Comparison of ENCODE assay signal across 8 cellular contexts in the genomic region with DNA sequence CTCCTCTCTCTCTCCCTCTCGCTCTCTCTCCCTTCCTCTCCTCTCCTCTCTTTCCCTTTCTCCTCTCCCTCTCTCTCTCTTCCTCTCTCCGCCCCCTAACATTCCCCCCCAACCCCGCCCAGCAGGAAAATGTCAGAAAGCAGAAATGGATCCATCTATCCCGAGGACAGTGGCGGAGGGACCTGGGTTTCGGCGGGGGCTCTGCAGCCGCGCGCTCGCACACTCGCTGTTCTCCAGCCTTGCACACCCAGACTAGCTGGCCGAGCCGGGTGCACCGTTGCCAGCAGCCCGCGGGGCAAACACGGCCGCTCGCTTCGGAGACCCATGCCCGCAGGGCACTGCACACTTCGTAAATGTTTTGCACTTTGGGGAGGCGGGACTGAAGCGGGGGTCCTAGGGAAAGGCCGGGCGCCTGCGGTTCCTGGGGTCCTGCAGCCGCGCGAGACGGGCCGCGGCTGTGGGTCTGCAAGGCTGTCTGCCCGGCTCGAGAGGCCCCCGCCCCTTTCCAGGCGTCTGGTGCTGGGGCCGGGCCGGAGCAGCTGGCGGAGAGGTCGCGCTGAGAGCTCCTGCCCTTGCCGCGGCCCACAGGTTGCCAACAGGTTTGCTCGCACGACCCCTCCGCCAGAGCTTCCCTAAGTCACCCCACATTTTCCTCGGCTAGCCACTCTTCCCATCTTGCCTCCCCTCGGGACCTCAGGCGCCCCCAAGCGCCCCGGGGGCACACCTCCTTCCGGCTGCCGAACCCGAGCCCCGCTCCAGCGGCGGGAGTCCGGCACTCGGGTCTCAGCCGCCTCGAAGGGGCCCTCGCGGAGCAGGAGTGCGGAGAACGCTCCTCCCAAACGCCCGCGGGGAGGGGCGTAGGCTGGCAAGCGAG. TPM values are rescaled to one million over a fixed set of nuclear protein-coding genes. Genes with fewer than 3 reads are reported as not detected.
DNase-seq lines count a peak whose midpoint lies in the region; ATAC-seq, FAIRE-seq and TF ChIP-seq lines count a peak whose summit lies in the region.

No MANE protein-coding gene starts in this region.

- peak overlapping the region; percentile 65 for H3K4me3 ChIP-seq in colonic mucosa
- H3K4me3 ChIP-seq in HepG2 (replicated peaks in 1 of 3; ENCODE audit: insufficient read depth in 1 of 3, low read depth in 2 of 3, low read length in 3 of 3) = peak overlapping the region; percentile 54 to 76 (median 56)

- H3K27me3 ChIP-seq in colonic mucosa (peaks cover 60% of the 10 kb centered on the region), HepG2 (ENCODE audit: control insufficient read depth in 1 of 2, insufficient read depth in 2 of 2, low read length in 2 of 2) (peaks cover 30 to 85% of the 10 kb centered on the region in 2 experiments)

- H3K9ac ChIP-seq in colonic mucosa (ENCODE audit: low read depth in 2 of 2, low read length in 2 of 2) = peak overlapping the region; percentile 51 to 76
- no peak overlapping the region for H3K9ac ChIP-seq in HepG2 (ENCODE audit: insufficient read depth, low read depth, low read length)

- TF ChIP-seq RAD21 in HepG2 (CRISPR knock-in tag; IDR thresholded peaks at IDR 0.05) = no peak

- no peaks in the 10 kb centered on the region for H3K79me2 ChIP-seq in HepG2 (ENCODE audit: insufficient read depth, low read length)

- 2% methylated on average over 59 of the region's 72 CpGs for WGBS in HepG2 (ENCODE audit: low lambda C conversion rate)

- H3K36me3 ChIP-seq in colonic mucosa (no peaks in the 10 kb centered on the region), HepG2 (replicated peaks in 1 of 2; ENCODE audit: control insufficient read depth in 1 of 2, insufficient read depth in 2 of 2, low read length in 2 of 2) (no peaks in the 10 kb centered on the region)

- H3K4me2 ChIP-seq in HepG2 (ENCODE audit: low read depth, low read length) = peak overlapping the region; percentile 89

- BruUV-seq in HepG2 (replicated peaks; lab: Mats Ljungman, UMichigan) = no TSS peak

- no peak for TF ChIP-seq EP300 in HepG2 (IDR thresholded peaks at IDR 0.05; ENCODE audit: low read depth in 2 of 2, low read length in 2 of 2)
- TF ChIP-seq EP300 in HepG2 (CRISPR knock-in tag; IDR thresholded peaks at IDR 0.05; ENCODE audit: borderline replicate concordance) = no peak

- no peak for TF ChIP-seq CTCF in GM10248 (IDR thresholded peaks at IDR 0.05; ENCODE audit: control extremely low read depth, extremely low read depth, low read depth, missing control alignments)
- no peak for TF ChIP-seq CTCF in colonic mucosa (IDR thresholded peaks at IDR 0.05)
- no peak for TF ChIP-seq CTCF in HepG2 (CRISPR knock-in tag; IDR thresholded peaks at IDR 0.05)

- DNase-seq in GM10248 (ENCODE audit: extremely low spot score) (peak; percentile 52), NAMALWA (ENCODE audit: low spot score) (peak; percentile 23), colonic mucosa (peak; percentile 53), HepG2 (ENCODE audit: low spot score) (no peak)
- DNase-seq in activated CD4-positive, CD25-positive, alpha-beta regulatory T cell (lab: John Stamatoyannopoulos, UW) = peak; percentile 23 to 35 (median 26)
- peak in 2 of 3 experiments; percentile 13 to 59 for DNase-seq in stimulated activated CD4-positive, alpha-beta T cell treated with anti-CD3 and anti-CD28 coated beads, TNF-alpha, amount 100 ng/mL, for 24 hours (ENCODE audit: low read depth in 3 of 3)

- no peak for FAIRE-seq in HepG2 (lab: Jason Lieb, UNC)

- H4K20me1 ChIP-seq in HepG2 (ENCODE audit: insufficient read depth, low read length) = peaks cover 9% of the 10 kb centered on the region; the same call in 1 of the 2 replicates

- H3K27ac ChIP-seq in colonic mucosa (peak overlapping the region; percentile 22), HepG2 (ENCODE audit: extremely low read length, insufficient read depth, low read length) (no peak overlapping the region)

- in situ Hi-C loops in HepG2 (cut with HindIII; ENCODE audit: extremely low pct_ligation_motif_present, low pct_unique_long_range_greater_than_20kb) = no loop called here

- H3K4me1 ChIP-seq in colonic mucosa = peaks cover 7% of the 10 kb centered on the region
- peaks cover 37% of the 10 kb centered on the region for H3K4me1 ChIP-seq in HepG2 (ENCODE audit: insufficient read depth, low read length)

- H3K9me3 ChIP-seq in colonic mucosa (no peaks in the 10 kb centered on the region), HepG2 (ENCODE audit: low read length) (no peaks in the 10 kb centered on the region)

- TF ChIP-seq POLR2A in HepG2 (IDR thresholded peaks at IDR 0.05; ENCODE audit: insufficient read depth in 1 of 2, low read depth in 2 of 2, low read length in 2 of 2) = no peak

- H2AFZ ChIP-seq in HepG2 (ENCODE audit: low read length) = no peak overlapping the region

- ATAC-seq in HepG2 (peak; percentile 44), GM21526 (IDR thresholded peaks at IDR 0.05; ENCODE audit: low FRiP score, unreplicated experiment) (no peak), HG03354 (IDR thresholded peaks at IDR 0.05; ENCODE audit: poor library complexity, severe bottlenecking, unreplicated experiment) (no peak)

- intact Hi-C loops in colonic mucosa (cut with DNase I) (loop anchor here (10.0 kb wide), 1 partner anchor 796 kb away; no protein-coding TSS in a partner anchor), HepG2 (cut with micrococcal nuclease; ENCODE audit: unreplicated experiment) (loop anchor here (10.0 kb wide), 1 partner anchor 316 kb away; no protein-coding TSS in a partner anchor)

- POLR2A ChIA-PET in GM10248 (lab: Yijun Ruan, JAX) = no interaction called here
- POLR2A ChIA-PET in HepG2 (lab: Yijun Ruan, JAX) = no interaction called here

- CTCF ChIA-PET in GM10248 (lab: Yijun Ruan, JAX) = interaction anchor here (1.0 to 1.2 kb wide), 2 partner anchors 133 to 373 kb away, joined by 3 read pairs; no protein-coding TSS in a partner anchor
- CTCF ChIA-PET in HepG2 (lab: Yijun Ruan, JAX; ENCODE audit: low intra/inter-chr PET ratio, low total read pairs) = no interaction called here

TF ChIP-seq in HepG2, 621 proteins besides CTCF, POLR2A, EP300 and RAD21 (continues in another document):
- TF ChIP-seq ZNF761 (CRISPR knock-in tag; conservative IDR thresholded peaks at IDR 0.05) = no peak
- TF ChIP-seq LCORL (IDR thresholded peaks at IDR 0.05) = no peak
- TF ChIP-seq LCORL (CRISPR knock-in tag; IDR thresholded peaks at IDR 0.05) = 0 out of 2 replicates have a peak, but pooled peaks have one; percentile 23
- no peak for TF ChIP-seq SRSF9 (IDR thresholded peaks at IDR 0.05; ENCODE audit: borderline replicate concordance, insufficient read depth, low read depth, low read length, poor library complexity, severe bottlenecking)
- TF ChIP-seq MEIS2 (CRISPR knock-in tag; IDR thresholded peaks at IDR 0.05) = no peak
- TF ChIP-seq TFDP2 (CRISPR knock-in tag; IDR thresholded peaks at IDR 0.05) = no peak
- TF ChIP-seq NR3C1 (CRISPR knock-in tag; IDR thresholded peaks at IDR 0.05) = no peak
- TF ChIP-seq HNRNPLL (IDR thresholded peaks at IDR 0.05; ENCODE audit: low read depth, low read length, poor library complexity, severe bottlenecking) = peak; percentile 49
- no peak for TF ChIP-seq ZNF615 (CRISPR knock-in tag; IDR thresholded peaks at IDR 0.05; ENCODE audit: borderline replicate concordance)
- TF ChIP-seq ARNT2 (CRISPR knock-in tag; IDR thresholded peaks at IDR 0.05; ENCODE audit: low read depth) = no peak
- 0 out of 2 replicates have a peak, but pooled peaks have one; percentile 23 for TF ChIP-seq CCDC6 (CRISPR knock-in tag; IDR thresholded peaks at IDR 0.05)

RNA-seq across cellular contexts. Expression of gene MDGA1, which starts 0.8 kb away (rescaled TPM):
- 1 to 10 TPM; 2.3 to 2.5 TPM for total RNA-seq in colonic mucosa
- total RNA-seq in HepG2 (2016; rRNA removed; fragmentation: Illumina TruSeq; extraction: Trizol) = not detected in 2 replicates
- total RNA-seq in HepG2 (2016; cell fraction: cytosol; rRNA removed; fragmentation: Illumina TruSeq; extraction: Trizol; ENCODE audit: low read depth) = not detected in 2 replicates
- not detected in 2 replicates for total RNA-seq in HepG2 (2016; cell fraction: insoluble cytoplasmic fraction; rRNA removed; fragmentation: Illumina TruSeq; extraction: Trizol)
- total RNA-seq in HepG2 (2016; cell fraction: membrane; rRNA removed; fragmentation: Illumina TruSeq; extraction: Trizol) = not detected in 2 replicates
- total RNA-seq in HepG2 (2016; cell fraction: nucleus; rRNA removed; fragmentation: Illumina TruSeq; extraction: Trizol) = not detected in 2 replicates
- polyA plus RNA-seq in HepG2 (2011; rRNA removed) = under 0.01 TPM in 1 of 2 replicates, not detected in the other
- 0.12 TPM in 1 of 2 replicates, not detected in the other for polyA plus RNA-seq in HepG2 (2011; cell fraction: cytosol; rRNA removed)
- 0.05 TPM in 1 of 2 replicates, not detected in the other for polyA plus RNA-seq in HepG2 (2011; cell fraction: nucleus; rRNA removed)
- polyA plus RNA-seq in HepG2 (2012) = not detected in 2 replicates
- not detected in 2 replicates for polyA plus RNA-seq in HepG2 (2016; cell fraction: cytosol; fragmentation: Illumina TruSeq; extraction: Trizol; ENCODE audit: low read depth)
- not detected in 2 replicates for polyA plus RNA-seq in HepG2 (2016; cell fraction: insoluble cytoplasmic fraction; fragmentation: Illumina TruSeq; extraction: Trizol; ENCODE audit: low read depth)
- not detected in 2 replicates for polyA plus RNA-seq in HepG2 (2016; cell fraction: membrane; fragmentation: Illumina TruSeq; extraction: Trizol; ENCODE audit: low read depth)
- polyA plus RNA-seq in HepG2 (2016; cell fraction: nucleus; fragmentation: Illumina TruSeq; extraction: Trizol; ENCODE audit: insufficient read depth, low read depth) = not detected in 2 replicates
- polyA minus RNA-seq in HepG2 (2011; rRNA and poly(A)+ RNA removed; ENCODE audit: low replicate concordance) = 0.44 TPM in 1 of 2 replicates, not detected in the other
- polyA minus RNA-seq in HepG2 (2011; cell fraction: cytosol; rRNA and poly(A)+ RNA removed) = not detected in 2 replicates
- not detected in 2 replicates for polyA minus RNA-seq in HepG2 (2011; cell fraction: nucleus; rRNA and poly(A)+ RNA removed)
